In the genomic region with DNA sequence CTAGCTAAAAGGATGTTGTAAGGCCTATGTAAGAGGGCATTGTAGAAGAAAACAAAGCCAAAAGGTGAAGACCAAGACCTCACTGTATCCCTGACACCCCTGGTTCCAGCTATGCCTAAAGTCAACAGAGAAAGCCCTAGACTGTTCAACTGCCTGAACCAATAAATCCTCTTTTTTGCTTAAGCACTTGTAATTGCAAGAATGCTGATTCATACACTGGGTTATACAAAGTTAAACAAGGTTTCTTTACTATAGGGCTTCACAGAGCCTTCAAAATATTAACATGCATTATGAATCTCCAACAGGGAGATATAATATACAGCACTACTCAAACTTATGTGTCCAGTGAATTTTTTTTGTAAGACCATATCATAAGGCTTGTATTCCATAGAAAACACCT, we compare ENCODE assay signal across 20 cellular contexts.
"Had no signal": no experiment of that assay in that cellular context is flagged by ENCODE, and none has a peak within 500 bp of the region (broad histone marks: within the 10 kb centered on the region; RNA-seq: fewer than 3 reads in every experiment).

No MANE protein-coding gene starts in this region.

- H3K9ac ChIP-seq: neural progenitor cell had no signal

- H3K27me3 ChIP-seq: adrenal gland, esophagus squamous epithelium, heart left ventricle, left lung, neural progenitor cell, spleen, testis had no signal

- H2AFZ ChIP-seq: neural progenitor cell had no signal

- FAIRE-seq: astrocyte, endothelial cell of umbilical vein had no signal

- H3K4me3 ChIP-seq: adrenal gland, esophagus squamous epithelium, heart left ventricle, left lung, lung, neural progenitor cell, spleen, testis had no signal

- H3K36me3 ChIP-seq: adrenal gland, esophagus squamous epithelium, heart left ventricle, left lung, neural progenitor cell, spleen, WERI-Rb-1 had no signal

- DNase-seq: activated CD4-positive, alpha-beta T cell treated with anti-CD3 and anti-CD28 coated beads for 1 hour; activated CD4-positive, alpha-beta T cell treated with anti-CD3 and anti-CD28 coated beads, Interleukin-2, amount 50 U/mL, for 1 hour; activated CD8-positive, alpha-beta T cell treated with anti-CD3 and anti-CD28 coated beads, Interleukin-2, amount 10 ng/mL, durations not matched to agents 7 days and 5 days; activated gamma-delta T cell treated with Interleukin-2 at 50 U/mL for 16 hours; adrenal gland; central memory CD4-positive, alpha-beta T cell; effector memory CD8-positive, alpha-beta T cell; esophagus squamous epithelium; heart left ventricle; left lung; naive thymus-derived CD4-positive, alpha-beta T cell; spleen; stimulated activated CD4-positive, alpha-beta T cell treated with anti-CD3 and anti-CD28 coated beads, Interleukin-4, amount 100 ng/mL, for 1 hour; stimulated activated naive CD4-positive, alpha-beta T cell; testis; WERI-Rb-1 had no signal

- H3K27ac ChIP-seq: adrenal gland, esophagus squamous epithelium, heart left ventricle, left lung, neural progenitor cell, spleen, testis, WERI-Rb-1 had no signal

- H3K9me3 ChIP-seq: adrenal gland, esophagus squamous epithelium, heart left ventricle, left lung, spleen, testis had no signal

- H3K4me1 ChIP-seq: adrenal gland, left lung, spleen, testis had no signal

- H3K4me2 ChIP-seq: neural progenitor cell had no signal
